In genomic region chr15:40292246-40292645, GRCh38 we compare ENCODE assay signal across 38 cellular contexts. TPM values are rescaled to one million over a fixed set of nuclear protein-coding genes. Genes with fewer than 3 reads are reported as not detected.
"Had no signal": no experiment of that assay in that cellular context is flagged by ENCODE, and none has a peak within 500 bp of the region (broad histone marks: within the 10 kb centered on the region; RNA-seq: fewer than 3 reads in every experiment).

No MANE protein-coding gene starts in this region.

- H3K4me3 Mint-ChIP-seq: activated B cell treated with CpG ODN at 0.5 μM for 24 hours; activated CD8-positive, alpha-beta T cell treated with anti-CD3 and anti-CD28 coated beads for 36 hours; activated naive CD8-positive, alpha-beta T cell; activated T-cell treated with anti-CD3 and anti-CD28 coated beads, Interleukin-2, amount 50 U/mL, for 4 hours; activated T-helper 17 cell treated with anti-CD3 and anti-CD28 coated beads, Interleukin-2, amount 50 U/mL, for 72 hours; T-cell; T-helper 1 cell treated with Interleukin-12 subunit alpha and Interleukin-12 subunit beta and Interleukin-4 antibody, amounts not matched to agents 30 μg/mL and 1 μg/mL, for 36 hours had no signal

- H3K27me3 Mint-ChIP-seq: activated B cell treated with CpG ODN at 0.5 μM for 24 hours; activated CD8-positive, alpha-beta T cell treated with anti-CD3 and anti-CD28 coated beads for 36 hours; activated naive CD8-positive, alpha-beta T cell; activated T-helper 17 cell treated with anti-CD3 and anti-CD28 coated beads, Interleukin-2, amount 50 U/mL, for 72 hours; T-cell had no signal

- H3K27ac Mint-ChIP-seq: activated B cell treated with CpG ODN at 0.5 μM for 24 hours; activated CD8-positive, alpha-beta T cell treated with anti-CD3 and anti-CD28 coated beads for 36 hours; activated naive CD8-positive, alpha-beta T cell; activated T-helper 17 cell treated with anti-CD3 and anti-CD28 coated beads, Interleukin-2, amount 50 U/mL, for 72 hours; T-cell; T-helper 1 cell treated with Interleukin-12 subunit alpha and Interleukin-12 subunit beta and Interleukin-4 antibody, amounts not matched to agents 30 μg/mL and 1 μg/mL, for 36 hours had no signal

- H3K36me3 ChIP-seq: brain microvascular endothelial cell, colonic mucosa, esophagus squamous epithelium, gastroesophageal sphincter, WERI-Rb-1 had no signal

- H3K27ac ChIP-seq: brain microvascular endothelial cell, colonic mucosa, epithelial cell of prostate, esophagus squamous epithelium, gastroesophageal sphincter, WERI-Rb-1 had no signal

- H3K9me3 ChIP-seq: colonic mucosa, esophagus squamous epithelium, gastroesophageal sphincter had no signal

- ATAC-seq: activated CD4-positive, CD25-positive, alpha-beta regulatory T cell treated with anti-CD3 and anti-CD28 coated beads, Interleukin-2, amount 50 U/mL, for 24 hours; activated CD8-positive, alpha-beta T cell treated with anti-CD3 and anti-CD28 coated beads for 36 hours; activated T-cell treated with anti-CD3 and anti-CD28 coated beads, Interleukin-2, amount 50 U/mL, for 4 hours; activated T-helper 17 cell treated with anti-CD3 and anti-CD28 coated beads, Interleukin-2, amount 50 U/mL, for 72 hours; gastroesophageal sphincter; T-cell had no signal

- DNase-seq: activated B cell treated with CpG ODN at 0.5 μM for 24 hours; activated CD4-positive, alpha-beta T cell treated with anti-CD3 and anti-CD28 coated beads for 48 hours; activated CD4-positive, alpha-beta T cell treated with anti-CD3 and anti-CD28 coated beads, Interleukin-2, amount 50 U/mL, for 1 hour; activated CD4-positive, alpha-beta T cell treated with anti-CD3 and anti-CD28 coated beads, Interleukin-2, amount 50 U/mL, for 48 hours; activated CD8-positive, alpha-beta memory T cell treated with anti-CD3 and anti-CD28 coated beads for 24 hours; activated CD8-positive, alpha-beta T cell treated with anti-CD3 and anti-CD28 coated beads for 36 hours; activated effector memory CD4-positive, alpha-beta T cell treated with Interleukin-2 at 50 U/mL for 16 hours; activated gamma-delta T cell treated with Interleukin-2 at 50 U/mL for 16 hours; activated naive CD4-positive, alpha-beta T cell treated with anti-CD3 and anti-CD28 coated beads, Interleukin-2, amount 50 U/mL, for 16 hours; activated naive CD4-positive, alpha-beta T cell treated with Interleukin-2 at 50 U/mL for 16 hours; activated T-cell treated with anti-CD3 and anti-CD28 coated beads, Interleukin-2, amount 50 U/mL, for 4 hours; amniotic stem cell; anterior cingulate cortex; brain microvascular endothelial cell; central memory CD4-positive, alpha-beta T cell; cerebellar nuclear complex; colonic mucosa; effector CD8-positive, alpha-beta T cell; esophagus squamous epithelium; foreskin melanocyte; T-cell; T-helper 9 cell had no signal

- H3K4me3 ChIP-seq: colonic mucosa had no signal

- H3K9me3 Mint-ChIP-seq: activated B cell treated with CpG ODN at 0.5 μM for 24 hours; activated CD8-positive, alpha-beta T cell treated with anti-CD3 and anti-CD28 coated beads for 36 hours; activated T-cell treated with anti-CD3 and anti-CD28 coated beads, Interleukin-2, amount 50 U/mL, for 4 hours; activated T-helper 17 cell treated with anti-CD3 and anti-CD28 coated beads, Interleukin-2, amount 50 U/mL, for 72 hours; T-cell; T-helper 1 cell treated with Interleukin-12 subunit alpha and Interleukin-12 subunit beta and Interleukin-4 antibody, amounts not matched to agents 30 μg/mL and 1 μg/mL, for 36 hours had no signal

- FAIRE-seq: astrocyte, endometrium, endothelial cell of umbilical vein had no signal

- H3K4me1 Mint-ChIP-seq: activated T-helper 17 cell treated with anti-CD3 and anti-CD28 coated beads, Interleukin-2, amount 50 U/mL, for 72 hours; T-cell had no signal

- H3K27me3 ChIP-seq: colonic mucosa had no signal

RNA-seq across cellular contexts. Expression of gene ANKRD63, which starts 9.4 kb away (rescaled TPM):
- total RNA-seq: activated B cell treated with CpG ODN at 0.5 μM for 24 hours; activated CD8-positive, alpha-beta T cell treated with anti-CD3 and anti-CD28 coated beads for 36 hours; activated T-cell treated with anti-CD3 and anti-CD28 coated beads, Interleukin-2, amount 50 U/mL, for 4 hours; activated T-helper 17 cell treated with anti-CD3 and anti-CD28 coated beads, Interleukin-2, amount 50 U/mL, for 72 hours; astrocyte; colonic mucosa; dermis microvascular lymphatic vessel endothelial cell; endothelial cell of umbilical vein; esophagus squamous epithelium; fibroblast of lung; fibroblast of villous mesenchyme had no signal
- polyA plus RNA-seq: adipose tissue, endothelial cell of umbilical vein, esophagus, fibroblast of lung had no signal

RNA-seq across cellular contexts. Expression of gene PLCB2, which starts 15.5 kb away (rescaled TPM):
- total RNA-seq: dermis microvascular lymphatic vessel endothelial cell had no signal

RNA-seq across cellular contexts. Expression of gene PAK6, which starts 53.4 kb away (rescaled TPM):
- total RNA-seq: dermis microvascular lymphatic vessel endothelial cell, endothelial cell of umbilical vein, fibroblast of lung, glomerular endothelial cell had no signal
- polyA plus RNA-seq: endothelial cell of umbilical vein had no signal
